In the genomic region with DNA sequence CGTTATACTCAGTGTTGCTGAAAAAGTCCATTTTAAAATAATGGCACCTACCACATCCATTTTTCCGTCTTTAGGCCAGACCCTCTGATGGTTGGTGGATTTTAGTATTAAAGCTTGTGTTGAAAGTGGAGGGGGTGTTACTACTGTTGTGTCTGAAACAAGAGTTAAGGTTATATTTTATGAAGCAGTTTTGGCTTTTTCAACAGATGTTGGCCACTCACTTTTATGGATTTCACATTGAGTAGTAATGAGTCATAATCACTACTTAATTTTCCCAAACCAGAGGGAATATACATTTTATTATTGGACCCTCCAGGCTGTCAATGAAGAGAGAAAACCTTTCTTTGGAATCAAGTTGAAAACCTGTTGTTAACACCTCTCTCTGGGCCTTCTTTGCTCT, we compare ENCODE assay signal across 16 cellular contexts.
"Had no signal": no experiment of that assay in that cellular context is flagged by ENCODE, and none has a peak within 500 bp of the region (broad histone marks: within the 10 kb centered on the region; RNA-seq: fewer than 3 reads in every experiment).

No MANE protein-coding gene starts in this region.

- H3K4me3 Mint-ChIP-seq: activated CD4-positive, alpha-beta T cell treated with anti-CD3 and anti-CD28 coated beads for 36 hours; activated CD8-positive, alpha-beta T cell treated with anti-CD3 and anti-CD28 coated beads for 36 hours; activated naive CD8-positive, alpha-beta T cell treated with anti-CD3 and anti-CD28 coated beads, Interleukin-2, amount 50 U/mL, for 24 hours; activated T-cell treated with anti-CD3 and anti-CD28 coated beads, Interleukin-2, amount 50 U/mL, for 72 hours; stimulated activated effector memory CD8-positive, alpha-beta T cell treated with anti-CD3 and anti-CD28 coated beads, Interleukin-12 subunit alpha, Interleukin-12 subunit beta, amount 100 ng/mL, for 72 hours had no signal

- H3K9me3 Mint-ChIP-seq: activated CD8-positive, alpha-beta T cell treated with anti-CD3 and anti-CD28 coated beads for 36 hours; activated naive CD8-positive, alpha-beta T cell treated with anti-CD3 and anti-CD28 coated beads, Interleukin-2, amount 50 U/mL, for 24 hours; activated T-cell treated with anti-CD3 and anti-CD28 coated beads, Interleukin-2, amount 50 U/mL, for 72 hours; stimulated activated effector memory CD8-positive, alpha-beta T cell treated with anti-CD3 and anti-CD28 coated beads, Interleukin-12 subunit alpha, Interleukin-12 subunit beta, amount 100 ng/mL, for 72 hours had no signal

- H3K27me3 ChIP-seq: cardiac muscle cell, colonic mucosa, hepatocyte, thyroid gland, vagina had no signal

- DNase-seq: activated CD4-positive, alpha-beta T cell treated with anti-CD3 and anti-CD28 coated beads for 36 hours; activated CD8-positive, alpha-beta memory T cell treated with anti-CD3 and anti-CD28 coated beads, Interleukin-2, amount 50 U/mL, for 4 hours; activated CD8-positive, alpha-beta T cell treated with anti-CD3 and anti-CD28 coated beads for 36 hours; activated naive CD4-positive, alpha-beta T cell; activated naive CD8-positive, alpha-beta T cell treated with anti-CD3 and anti-CD28 coated beads, Interleukin-2, amount 50 U/mL, for 24 hours; activated T-cell treated with anti-CD3 and anti-CD28 coated beads, Interleukin-2, amount 50 U/mL, for 72 hours; colonic mucosa; kidney glomerular epithelial cell; retina; thyroid gland had no signal

- H3K36me3 ChIP-seq: cardiac muscle cell, colonic mucosa, thyroid gland, vagina had no signal

- H2AFZ ChIP-seq: hepatocyte had no signal

- H3K27ac ChIP-seq: cardiac muscle cell, colonic mucosa, hepatocyte, skin epidermis, thyroid gland, vagina, VCaP had no signal

- H3K9me3 ChIP-seq: colonic mucosa, thyroid gland, vagina had no signal

- H3K4me3 ChIP-seq: cardiac muscle cell, colonic mucosa, hepatocyte, skin epidermis, thyroid gland, vagina had no signal

- ATAC-seq: activated CD4-positive, alpha-beta T cell treated with anti-CD3 and anti-CD28 coated beads for 36 hours; activated CD8-positive, alpha-beta T cell treated with anti-CD3 and anti-CD28 coated beads for 36 hours; activated naive CD8-positive, alpha-beta T cell treated with anti-CD3 and anti-CD28 coated beads, Interleukin-2, amount 50 U/mL, for 24 hours; activated T-cell treated with anti-CD3 and anti-CD28 coated beads, Interleukin-2, amount 50 U/mL, for 72 hours; stimulated activated effector memory CD8-positive, alpha-beta T cell treated with anti-CD3 and anti-CD28 coated beads, Interleukin-12 subunit alpha, Interleukin-12 subunit beta, amount 100 ng/mL, for 72 hours had no signal

- H3K4me1 ChIP-seq: colonic mucosa had no signal

- H3K4me2 ChIP-seq: hepatocyte had no signal

- H3K4me1 Mint-ChIP-seq: activated CD4-positive, alpha-beta T cell treated with anti-CD3 and anti-CD28 coated beads for 36 hours; activated naive CD8-positive, alpha-beta T cell treated with anti-CD3 and anti-CD28 coated beads, Interleukin-2, amount 50 U/mL, for 24 hours; stimulated activated effector memory CD8-positive, alpha-beta T cell treated with anti-CD3 and anti-CD28 coated beads, Interleukin-12 subunit alpha, Interleukin-12 subunit beta, amount 100 ng/mL, for 72 hours had no signal

- H3K27ac Mint-ChIP-seq: activated CD4-positive, alpha-beta T cell treated with anti-CD3 and anti-CD28 coated beads for 36 hours; activated CD8-positive, alpha-beta T cell treated with anti-CD3 and anti-CD28 coated beads for 36 hours; activated naive CD8-positive, alpha-beta T cell treated with anti-CD3 and anti-CD28 coated beads, Interleukin-2, amount 50 U/mL, for 24 hours; activated T-cell treated with anti-CD3 and anti-CD28 coated beads, Interleukin-2, amount 50 U/mL, for 72 hours; stimulated activated effector memory CD8-positive, alpha-beta T cell treated with anti-CD3 and anti-CD28 coated beads, Interleukin-12 subunit alpha, Interleukin-12 subunit beta, amount 100 ng/mL, for 72 hours had no signal

- H3K36me3 Mint-ChIP-seq: stimulated activated effector memory CD8-positive, alpha-beta T cell treated with anti-CD3 and anti-CD28 coated beads, Interleukin-12 subunit alpha, Interleukin-12 subunit beta, amount 100 ng/mL, for 72 hours had no signal
